Comparison of ENCODE assay signal across 8 cellular contexts in genomic region chr16:70253291-70254094, GRCh38. TPM values are rescaled to one million over a fixed set of nuclear protein-coding genes. Genes with fewer than 3 reads are reported as not detected.
DNase-seq lines count a peak whose midpoint lies in the region; ATAC-seq and TF ChIP-seq lines count a peak whose summit lies in the region.

No MANE protein-coding gene starts in this region.

- no peak overlapping the region for H3K4me3 ChIP-seq in hepatocyte

- 89% methylated on average over 16 of the region's 16 CpGs for WGBS in hepatocyte (ENCODE audit: low lambda C conversion rate, missing lambda C conversion rate)

- no peaks in the 10 kb centered on the region for H3K9me3 Mint-ChIP-seq in stimulated activated effector memory CD8-positive, alpha-beta T cell treated with anti-CD3 and anti-CD28 coated beads, Interleukin-12 subunit alpha, Interleukin-12 subunit beta, amount 100 ng/mL, for 72 hours

- no peaks in the 10 kb centered on the region for H3K9me2 ChIP-seq in hepatocyte (replicated peaks; ENCODE audit: insufficient read depth)

- H3K79me2 ChIP-seq in hepatocyte, result peaks cover 23% of the 10 kb centered on the region

- H3K27ac Mint-ChIP-seq in stimulated activated effector memory CD8-positive, alpha-beta T cell treated with anti-CD3 and anti-CD28 coated beads, Interleukin-12 subunit alpha, Interleukin-12 subunit beta, amount 100 ng/mL, for 72 hours, result peak overlapping the region; percentile 73

- H2AFZ ChIP-seq in hepatocyte, result no peak overlapping the region

- no peaks in the 10 kb centered on the region for H3K9me3 ChIP-seq in hepatocyte (ENCODE audit: low read depth)

- H4K20me1 ChIP-seq in hepatocyte (ENCODE audit: insufficient read depth, poor library complexity, severe bottlenecking), result peaks cover 27% of the 10 kb centered on the region

- H3K4me1 Mint-ChIP-seq in stimulated activated effector memory CD8-positive, alpha-beta T cell treated with anti-CD3 and anti-CD28 coated beads, Interleukin-12 subunit alpha, Interleukin-12 subunit beta, amount 100 ng/mL, for 72 hours, result peaks cover 16% of the 10 kb centered on the region

- H3K36me3 Mint-ChIP-seq in stimulated activated effector memory CD8-positive, alpha-beta T cell treated with anti-CD3 and anti-CD28 coated beads, Interleukin-12 subunit alpha, Interleukin-12 subunit beta, amount 100 ng/mL, for 72 hours, result peaks cover 93% of the 10 kb centered on the region

- no peak overlapping the region for H3K4me3 Mint-ChIP-seq in stimulated activated effector memory CD8-positive, alpha-beta T cell treated with anti-CD3 and anti-CD28 coated beads, Interleukin-12 subunit alpha, Interleukin-12 subunit beta, amount 100 ng/mL, for 72 hours

- DNase-seq in DMS53 (lab: John Stamatoyannopoulos, UW), result peak; percentile 56
- no peak for DNase-seq in DMS53 treated with DMSO at 0.1 percent for 48 hours (lab: John Stamatoyannopoulos, UW; ENCODE audit: unreplicated experiment)
- DNase-seq in KBM-7, result peak; percentile 22
- peak; percentile 59 to 62 for DNase-seq in activated T-cell treated with anti-CD3 and anti-CD28 coated beads, Interleukin-2, amount 50 U/mL, for 48 hours
- peak; percentile 56 for DNase-seq in hepatocyte (ENCODE audit: low spot score)
- DNase-seq in stimulated activated effector memory CD8-positive, alpha-beta T cell treated with anti-CD3 and anti-CD28 coated beads, Interleukin-12 subunit alpha, Interleukin-12 subunit beta, amount 100 ng/mL, for 72 hours (ENCODE audit: low spot score in 2 of 2), result peak in 1 of 2 donors; percentile 70
- no peak for DNase-seq in DMS153 treated with DMSO at 0.1 percent for 48 hours (lab: John Stamatoyannopoulos, UW; ENCODE audit: unreplicated experiment)

- in situ Hi-C loops in KBM-7 (cut with MboI; ENCODE audit: low pct_unique_long_range_greater_than_20kb, low sequenced_read_pairs), result no loop called here

- H3K27ac ChIP-seq in hepatocyte, result no peak overlapping the region

- no peak for ATAC-seq in stimulated activated effector memory CD8-positive, alpha-beta T cell treated with anti-CD3 and anti-CD28 coated beads, Interleukin-12 subunit alpha, Interleukin-12 subunit beta, amount 100 ng/mL, for 72 hours
- no peak for ATAC-seq in GM21390 (IDR thresholded peaks at IDR 0.05; ENCODE audit: unreplicated experiment)

- H3K4me2 ChIP-seq in hepatocyte, result no peak overlapping the region

- H3K36me3 ChIP-seq in hepatocyte (replicated peaks; ENCODE audit: insufficient read depth, low read depth), result no peaks in the 10 kb centered on the region

- H3K27me3 ChIP-seq in hepatocyte, result no peaks in the 10 kb centered on the region

- TF ChIP-seq CTCF in hepatocyte (IDR thresholded peaks at IDR 0.05; ENCODE audit: poor library complexity), result peak; percentile 33

- peaks cover 15% of the 10 kb centered on the region for H3K4me1 ChIP-seq in hepatocyte (ENCODE audit: insufficient read depth)

RNA-seq across cellular contexts. Expression of gene EXOSC6, which starts 1.8 kb away (rescaled TPM):
- 24.7 and 28.7 TPM in 2 replicates for total RNA-seq in hepatocyte
- polyA plus RNA-seq in hepatocyte, result 20.8 and 21.4 TPM in 2 replicates

RNA-seq across cellular contexts. Expression of gene AARS1, which starts 35.8 kb away (rescaled TPM):
- 73.8 and 78.6 TPM in 2 replicates for total RNA-seq in hepatocyte
- polyA plus RNA-seq in hepatocyte, result 71.2 and 79.5 TPM in 2 replicates

RNA-seq across cellular contexts. Expression of gene DDX19B, which starts 45.5 kb away (rescaled TPM):
- total RNA-seq in hepatocyte, result 26.6 and 31.6 TPM in 2 replicates
- 33.8 and 38.7 TPM in 2 replicates for polyA plus RNA-seq in hepatocyte

Comparison
In these comparisons a context has a peak if more than half of its experiments do, and no peak if none do; other contexts are left out.
1. DNase-seq: peak in DMS53 (single experiment), KBM-7 (single experiment), activated T-cell treated with anti-CD3 and anti-CD28 coated beads, Interleukin-2, amount 50 U/mL, for 48 hours (2 of 2) and hepatocyte (single experiment); none in DMS53 treated with DMSO at 0.1 percent for 48 hours (single experiment) and DMS153 treated with DMSO at 0.1 percent for 48 hours (single experiment).